In the genomic region with DNA sequence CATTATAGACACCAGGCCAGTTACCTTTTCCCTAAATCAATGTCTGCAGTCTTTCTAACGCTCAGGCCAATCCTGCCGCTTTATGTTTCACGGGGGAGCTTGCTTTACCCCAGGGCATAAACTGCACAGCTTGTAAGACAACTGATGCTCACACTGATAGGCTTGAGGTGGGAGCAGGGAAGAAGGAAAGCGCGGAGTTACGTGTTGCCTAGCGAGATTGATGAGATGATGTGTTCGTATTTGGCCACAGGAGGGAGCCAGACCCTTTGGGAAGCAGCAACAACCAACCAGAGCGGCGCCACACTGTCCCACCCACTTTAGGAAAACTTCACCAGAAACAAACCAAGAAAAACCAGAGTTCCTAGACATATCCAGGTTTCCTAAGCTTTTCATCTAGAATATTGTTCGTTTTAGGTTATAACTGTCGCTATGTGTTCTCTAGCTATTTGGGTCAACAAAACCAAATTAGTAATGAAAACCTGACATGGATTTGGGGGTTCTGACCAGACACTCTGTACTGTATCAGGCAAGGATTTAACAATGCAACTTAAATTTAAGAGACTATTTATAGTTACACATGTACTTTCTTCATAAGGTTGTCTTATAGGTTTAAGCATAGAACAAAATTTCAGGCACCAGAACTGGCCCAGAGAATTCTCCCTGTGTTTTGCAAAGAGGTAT, we compare ENCODE assay signal across 1 cellular context.
TF ChIP-seq lines count a peak whose summit lies in the region.

No MANE protein-coding gene starts in this region.

TF ChIP-seq in K562, 482 proteins besides CTCF, POLR2A, EP300 and RAD21 (continued from another document):
- TF ChIP-seq, protein P1, sequence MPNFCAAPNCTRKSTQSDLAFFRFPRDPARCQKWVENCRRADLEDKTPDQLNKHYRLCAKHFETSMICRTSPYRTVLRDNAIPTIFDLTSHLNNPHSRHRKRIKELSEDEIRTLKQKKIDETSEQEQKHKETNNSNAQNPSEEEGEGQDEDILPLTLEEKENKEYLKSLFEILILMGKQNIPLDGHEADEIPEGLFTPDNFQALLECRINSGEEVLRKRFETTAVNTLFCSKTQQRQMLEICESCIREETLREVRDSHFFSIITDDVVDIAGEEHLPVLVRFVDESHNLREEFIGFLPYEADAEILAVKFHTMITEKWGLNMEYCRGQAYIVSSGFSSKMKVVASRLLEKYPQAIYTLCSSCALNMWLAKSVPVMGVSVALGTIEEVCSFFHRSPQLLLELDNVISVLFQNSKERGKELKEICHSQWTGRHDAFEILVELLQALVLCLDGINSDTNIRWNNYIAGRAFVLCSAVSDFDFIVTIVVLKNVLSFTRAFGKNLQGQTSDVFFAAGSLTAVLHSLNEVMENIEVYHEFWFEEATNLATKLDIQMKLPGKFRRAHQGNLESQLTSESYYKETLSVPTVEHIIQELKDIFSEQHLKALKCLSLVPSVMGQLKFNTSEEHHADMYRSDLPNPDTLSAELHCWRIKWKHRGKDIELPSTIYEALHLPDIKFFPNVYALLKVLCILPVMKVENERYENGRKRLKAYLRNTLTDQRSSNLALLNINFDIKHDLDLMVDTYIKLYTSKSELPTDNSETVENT (CRISPR knock-in tag; IDR thresholded peaks at IDR 0.05) = no peak
- TF ChIP-seq ATF7 (IDR thresholded peaks at IDR 0.05) = peak; percentile 34; the same call in 1 of the 2 replicates
- TF ChIP-seq CREM (IDR thresholded peaks at IDR 0.05; ENCODE audit: low read depth) = peak; percentile 77
- no peak for TF ChIP-seq GATAD2A (IDR thresholded peaks at IDR 0.05)
- TF ChIP-seq EGR1 (conservative IDR thresholded peaks at IDR 0.05) = no peak
- TF ChIP-seq CXXC5 (CRISPR knock-in tag; IDR thresholded peaks at IDR 0.05) = peak; percentile 75
- TF ChIP-seq MEIS2 (IDR thresholded peaks at IDR 0.05; ENCODE audit: partially characterized antibody) = peak; percentile 72
- no peak for TF ChIP-seq C11orf30 (IDR thresholded peaks at IDR 0.05; ENCODE audit: low read depth)
- no peak for TF ChIP-seq FOXJ3 (CRISPR knock-in tag; IDR thresholded peaks at IDR 0.05)
- TF ChIP-seq PCBP1 (IDR thresholded peaks at IDR 0.05; ENCODE audit: low read depth, low read length, poor library complexity, severe bottlenecking) = no peak
- no peak for TF ChIP-seq DACH1 (IDR thresholded peaks at IDR 0.05; ENCODE audit: partially characterized antibody)
- no peak for TF ChIP-seq MAFF (IDR thresholded peaks at IDR 0.05; ENCODE audit: low read length)
- TF ChIP-seq, protein P2, sequence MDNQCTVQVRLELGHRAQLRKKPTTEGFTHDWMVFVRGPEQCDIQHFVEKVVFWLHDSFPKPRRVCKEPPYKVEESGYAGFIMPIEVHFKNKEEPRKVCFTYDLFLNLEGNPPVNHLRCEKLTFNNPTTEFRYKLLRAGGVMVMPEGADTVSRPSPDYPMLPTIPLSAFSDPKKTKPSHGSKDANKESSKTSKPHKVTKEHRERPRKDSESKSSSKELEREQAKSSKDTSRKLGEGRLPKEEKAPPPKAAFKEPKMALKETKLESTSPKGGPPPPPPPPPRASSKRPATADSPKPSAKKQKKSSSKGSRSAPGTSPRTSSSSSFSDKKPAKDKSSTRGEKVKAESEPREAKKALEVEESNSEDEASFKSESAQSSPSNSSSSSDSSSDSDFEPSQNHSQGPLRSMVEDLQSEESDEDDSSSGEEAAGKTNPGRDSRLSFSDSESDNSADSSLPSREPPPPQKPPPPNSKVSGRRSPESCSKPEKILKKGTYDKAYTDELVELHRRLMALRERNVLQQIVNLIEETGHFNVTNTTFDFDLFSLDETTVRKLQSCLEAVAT (IDR thresholded peaks at IDR 0.05) = no peak
- TF ChIP-seq HLTF (IDR thresholded peaks at IDR 0.05) = no peak
- TF ChIP-seq CBX5 (IDR thresholded peaks at IDR 0.05; ENCODE audit: borderline replicate concordance, low read depth) = no peak
- no peak for TF ChIP-seq BRF1 (IDR thresholded peaks at IDR 0.05; ENCODE audit: borderline replicate concordance, extremely low read depth, insufficient read length)
- no peak for TF ChIP-seq PURB (CRISPR knock-in tag; IDR thresholded peaks at IDR 0.05; ENCODE audit: low read depth)
- TF ChIP-seq, protein P3, sequence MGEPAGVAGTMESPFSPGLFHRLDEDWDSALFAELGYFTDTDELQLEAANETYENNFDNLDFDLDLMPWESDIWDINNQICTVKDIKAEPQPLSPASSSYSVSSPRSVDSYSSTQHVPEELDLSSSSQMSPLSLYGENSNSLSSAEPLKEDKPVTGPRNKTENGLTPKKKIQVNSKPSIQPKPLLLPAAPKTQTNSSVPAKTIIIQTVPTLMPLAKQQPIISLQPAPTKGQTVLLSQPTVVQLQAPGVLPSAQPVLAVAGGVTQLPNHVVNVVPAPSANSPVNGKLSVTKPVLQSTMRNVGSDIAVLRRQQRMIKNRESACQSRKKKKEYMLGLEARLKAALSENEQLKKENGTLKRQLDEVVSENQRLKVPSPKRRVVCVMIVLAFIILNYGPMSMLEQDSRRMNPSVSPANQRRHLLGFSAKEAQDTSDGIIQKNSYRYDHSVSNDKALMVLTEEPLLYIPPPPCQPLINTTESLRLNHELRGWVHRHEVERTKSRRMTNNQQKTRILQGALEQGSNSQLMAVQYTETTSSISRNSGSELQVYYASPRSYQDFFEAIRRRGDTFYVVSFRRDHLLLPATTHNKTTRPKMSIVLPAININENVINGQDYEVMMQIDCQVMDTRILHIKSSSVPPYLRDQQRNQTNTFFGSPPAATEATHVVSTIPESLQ (CRISPR knock-in tag; IDR thresholded peaks at IDR 0.05) = no peak
- no peak for TF ChIP-seq RAD51 (IDR thresholded peaks at IDR 0.05; ENCODE audit: borderline replicate concordance, low read depth)
- no peak for TF ChIP-seq SREBF1 (IDR thresholded peaks at IDR 0.05; ENCODE audit: borderline replicate concordance, low read depth, low read length)
- TF ChIP-seq PYGO2 (tag; IDR thresholded peaks at IDR 0.05) = no peak
- no peak for TF ChIP-seq ZNF121 (CRISPR knock-in tag; conservative IDR thresholded peaks at IDR 0.05)
- no peak for TF ChIP-seq RBM14 (IDR thresholded peaks at IDR 0.05; ENCODE audit: borderline replicate concordance, insufficient read depth, low read depth, low read length)
- TF ChIP-seq ZNF175 (CRISPR knock-in tag; IDR thresholded peaks at IDR 0.05; ENCODE audit: low read depth) = no peak
- no peak for TF ChIP-seq ZKSCAN1 (IDR thresholded peaks at IDR 0.05; ENCODE audit: low read depth, low read length)
- TF ChIP-seq CHD2 (IDR thresholded peaks at IDR 0.05; ENCODE audit: low read depth, low read length) = no peak
- TF ChIP-seq, protein P4, sequence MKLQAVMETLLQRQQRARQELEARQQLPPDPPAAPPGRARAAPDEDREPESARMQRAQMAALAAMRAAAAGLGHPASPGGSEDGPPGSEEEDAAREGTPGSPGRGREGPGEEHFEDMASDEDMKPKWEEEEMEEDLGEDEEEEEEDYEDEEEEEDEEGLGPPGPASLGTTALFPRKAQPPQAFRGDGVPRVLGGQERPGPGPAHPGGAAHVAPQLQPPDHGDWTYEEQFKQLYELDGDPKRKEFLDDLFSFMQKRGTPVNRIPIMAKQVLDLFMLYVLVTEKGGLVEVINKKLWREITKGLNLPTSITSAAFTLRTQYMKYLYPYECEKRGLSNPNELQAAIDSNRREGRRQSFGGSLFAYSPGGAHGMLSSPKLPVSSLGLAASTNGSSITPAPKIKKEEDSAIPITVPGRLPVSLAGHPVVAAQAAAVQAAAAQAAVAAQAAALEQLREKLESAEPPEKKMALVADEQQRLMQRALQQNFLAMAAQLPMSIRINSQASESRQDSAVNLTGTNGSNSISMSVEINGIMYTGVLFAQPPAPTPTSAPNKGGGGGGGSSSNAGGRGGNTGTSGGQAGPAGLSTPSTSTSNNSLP (IDR thresholded peaks at IDR 0.05; ENCODE audit: borderline replicate concordance, low read depth, low read length) = peak; percentile 76; the same call in 1 of the 2 replicates
- TF ChIP-seq MCM2 (IDR thresholded peaks at IDR 0.05; ENCODE audit: low read depth) = no peak
- no peak for TF ChIP-seq NR3C1 (CRISPR knock-in tag; IDR thresholded peaks at IDR 0.05)
- no peak for TF ChIP-seq SP2 (IDR thresholded peaks at IDR 0.05; ENCODE audit: extremely low read depth, low read depth, low read length, poor library complexity, severe bottlenecking)
- TF ChIP-seq, protein P5, sequence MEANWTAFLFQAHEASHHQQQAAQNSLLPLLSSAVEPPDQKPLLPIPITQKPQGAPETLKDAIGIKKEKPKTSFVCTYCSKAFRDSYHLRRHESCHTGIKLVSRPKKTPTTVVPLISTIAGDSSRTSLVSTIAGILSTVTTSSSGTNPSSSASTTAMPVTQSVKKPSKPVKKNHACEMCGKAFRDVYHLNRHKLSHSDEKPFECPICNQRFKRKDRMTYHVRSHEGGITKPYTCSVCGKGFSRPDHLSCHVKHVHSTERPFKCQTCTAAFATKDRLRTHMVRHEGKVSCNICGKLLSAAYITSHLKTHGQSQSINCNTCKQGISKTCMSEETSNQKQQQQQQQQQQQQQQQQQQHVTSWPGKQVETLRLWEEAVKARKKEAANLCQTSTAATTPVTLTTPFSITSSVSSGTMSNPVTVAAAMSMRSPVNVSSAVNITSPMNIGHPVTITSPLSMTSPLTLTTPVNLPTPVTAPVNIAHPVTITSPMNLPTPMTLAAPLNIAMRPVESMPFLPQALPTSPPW (CRISPR knock-in tag; IDR thresholded peaks at IDR 0.05) = no peak; the same call in 1 of the 2 replicates
- no peak for TF ChIP-seq BCL6 (CRISPR knock-in tag; IDR thresholded peaks at IDR 0.05)
- TF ChIP-seq MEF2D (tag; conservative IDR thresholded peaks at IDR 0.05; ENCODE audit: low read depth) = no peak
- no peak for TF ChIP-seq NR2C1 (IDR thresholded peaks at IDR 0.05)
- no peak for TF ChIP-seq NR2C1 (tag; IDR thresholded peaks at IDR 0.05)
- TF ChIP-seq ZNF699 (CRISPR knock-in tag; IDR thresholded peaks at IDR 0.05; ENCODE audit: insufficient replicate concordance) = no peak
- no peak for TF ChIP-seq ZBTB7A (IDR thresholded peaks at IDR 0.05; ENCODE audit: borderline replicate concordance, control insufficient read depth, low read depth, low read length)
- TF ChIP-seq, protein P6, sequence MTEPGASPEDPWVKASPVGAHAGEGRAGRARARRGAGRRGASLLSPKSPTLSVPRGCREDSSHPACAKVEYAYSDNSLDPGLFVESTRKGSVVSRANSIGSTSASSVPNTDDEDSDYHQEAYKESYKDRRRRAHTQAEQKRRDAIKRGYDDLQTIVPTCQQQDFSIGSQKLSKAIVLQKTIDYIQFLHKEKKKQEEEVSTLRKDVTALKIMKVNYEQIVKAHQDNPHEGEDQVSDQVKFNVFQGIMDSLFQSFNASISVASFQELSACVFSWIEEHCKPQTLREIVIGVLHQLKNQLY (CRISPR knock-in tag; conservative IDR thresholded peaks at IDR 0.05) = no peak
- TF ChIP-seq, protein P7, sequence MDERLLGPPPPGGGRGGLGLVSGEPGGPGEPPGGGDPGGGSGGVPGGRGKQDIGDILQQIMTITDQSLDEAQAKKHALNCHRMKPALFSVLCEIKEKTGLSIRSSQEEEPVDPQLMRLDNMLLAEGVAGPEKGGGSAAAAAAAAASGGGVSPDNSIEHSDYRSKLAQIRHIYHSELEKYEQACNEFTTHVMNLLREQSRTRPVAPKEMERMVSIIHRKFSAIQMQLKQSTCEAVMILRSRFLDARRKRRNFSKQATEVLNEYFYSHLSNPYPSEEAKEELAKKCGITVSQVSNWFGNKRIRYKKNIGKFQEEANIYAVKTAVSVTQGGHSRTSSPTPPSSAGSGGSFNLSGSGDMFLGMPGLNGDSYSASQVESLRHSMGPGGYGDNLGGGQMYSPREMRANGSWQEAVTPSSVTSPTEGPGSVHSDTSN (CRISPR knock-in tag; IDR thresholded peaks at IDR 0.05; ENCODE audit: low read depth) = no peak
- TF ChIP-seq, protein P7 (tag; conservative IDR thresholded peaks at IDR 0.05; ENCODE audit: low read depth) = peak; percentile 82
- no peak for TF ChIP-seq FIP1L1 (IDR thresholded peaks at IDR 0.05; ENCODE audit: low read depth, low read length, poor library complexity, severe bottlenecking)
- peak; percentile 42; the same call in 1 of the 2 replicates for TF ChIP-seq SP1 (CRISPR knock-in tag; IDR thresholded peaks at IDR 0.05)
- no peak for TF ChIP-seq ZNF57 (CRISPR knock-in tag; IDR thresholded peaks at IDR 0.05)
- TF ChIP-seq MYC (IDR thresholded peaks at IDR 0.05; ENCODE audit: low read depth, low read length) = 0 out of 2 replicates have a peak, but pooled peaks have one; percentile 37
- TF ChIP-seq MYC (CRISPR knock-in tag; IDR thresholded peaks at IDR 0.05; ENCODE audit: borderline replicate concordance, low read depth) = no peak
- no peak for TF ChIP-seq RBFOX2 (IDR thresholded peaks at IDR 0.05; ENCODE audit: low read depth, low read length)
- TF ChIP-seq SPI1 (IDR thresholded peaks at IDR 0.05; ENCODE audit: borderline replicate concordance, low read depth, low read length) = no peak
- no peak for TF ChIP-seq ZNF354B (CRISPR knock-in tag; IDR thresholded peaks at IDR 0.05)
- no peak for TF ChIP-seq SMARCB1 (IDR thresholded peaks at IDR 0.05; ENCODE audit: insufficient read length, low read depth)
- no peak for TF ChIP-seq HOXB6 (CRISPR knock-in tag; IDR thresholded peaks at IDR 0.05; ENCODE audit: borderline replicate concordance)
- TF ChIP-seq PML (IDR thresholded peaks at IDR 0.05; ENCODE audit: low read length) = no peak
- TF ChIP-seq KLF1 (tag; IDR thresholded peaks at IDR 0.05) = no peak
